In the genomic region with DNA sequence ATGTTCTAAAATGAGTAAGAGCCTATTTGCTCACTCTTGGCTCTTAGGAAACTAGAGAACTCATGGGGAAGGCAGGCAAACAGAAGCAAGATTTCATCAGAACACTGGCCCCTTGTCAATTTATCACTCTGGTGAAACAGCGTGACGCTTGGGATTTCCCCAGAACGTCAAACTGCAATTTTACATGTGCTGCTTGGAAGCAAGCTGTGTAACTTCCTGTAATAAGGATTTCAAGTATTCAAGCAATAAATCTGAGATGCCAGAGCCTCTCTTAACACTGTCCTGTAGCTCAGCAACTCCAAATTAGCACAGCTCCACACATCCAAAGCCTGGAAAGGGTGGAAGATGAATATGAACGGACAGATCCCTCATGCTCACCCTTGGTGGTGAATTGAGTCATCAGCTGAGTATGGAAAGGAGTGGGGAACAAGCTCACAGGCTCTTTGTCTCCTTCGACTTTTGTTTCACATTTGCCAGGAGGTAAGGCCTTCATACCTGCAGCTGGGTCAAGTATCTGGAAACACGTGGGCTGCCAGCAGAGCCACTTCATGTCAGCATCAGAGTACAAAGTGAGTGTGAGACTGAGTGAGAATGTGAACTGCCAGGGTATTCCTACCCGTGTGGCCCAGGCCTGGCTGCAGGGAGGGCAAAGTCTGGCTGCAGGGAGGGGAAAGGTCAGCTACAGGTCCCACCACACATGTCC, we compare ENCODE assay signal across 8 cellular contexts.
DNase-seq lines count a peak whose midpoint lies in the region; ATAC-seq and TF ChIP-seq lines count a peak whose summit lies in the region.

No MANE protein-coding gene starts in this region.

- no peak overlapping the region; the same call in 1 of the 2 replicates for H3K27ac ChIP-seq in SK-N-MC

- peaks cover 0 to 2% (median 0%) of the 10 kb centered on the region in 7 donors for H3K9me3 Mint-ChIP-seq in CD14-positive monocyte

- H3K9me3 ChIP-seq in SK-N-MC (ENCODE audit: low read depth, low read length) = no peaks in the 10 kb centered on the region

- intact Hi-C loops in CD14-positive monocyte (cut with micrococcal nuclease) = loop anchor here (5.0 kb wide), 3 partner anchors 37 to 78 kb away; no protein-coding TSS in a partner anchor

- H3K4me3 ChIP-seq in SK-N-MC = peak overlapping the region; percentile 39; the same call in 1 of the 2 replicates

- H3K27me3 Mint-ChIP-seq in CD14-positive monocyte (ENCODE audit: low read depth in 3 of 3) = peaks cover 0 to 2% (median 0%) of the 10 kb centered on the region in 3 donors

- peak; percentile 69 for ATAC-seq in GM19328 (IDR thresholded peaks at IDR 0.05; ENCODE audit: unreplicated experiment)
- peak; percentile 94 for ATAC-seq in HG03432 (IDR thresholded peaks at IDR 0.05; ENCODE audit: unreplicated experiment)

- peak overlapping the region; percentile 98 to 100 (median 99) for H3K27ac Mint-ChIP-seq in CD14-positive monocyte

- H3K9ac ChIP-seq in SK-N-MC (ENCODE audit: insufficient read length) = no peak overlapping the region

- peak overlapping the region; percentile 46 to 52 for H3K4me3 Mint-ChIP-seq in CD14-positive monocyte

- H3K36me3 ChIP-seq in SK-N-MC (ENCODE audit: insufficient read depth, low read length) = no peaks in the 10 kb centered on the region

- no peak for TF ChIP-seq CTCF in CD14-positive monocyte (IDR thresholded peaks at IDR 0.05)

- H3K36me3 Mint-ChIP-seq in CD14-positive monocyte = no peaks in the 10 kb centered on the region

- DNase-seq in CD14-positive monocyte (ENCODE audit: low spot score) (peak; percentile 95), SK-N-MC (ENCODE audit: low read depth, low spot score) (peak; percentile 96), astrocyte of the hippocampus (ENCODE audit: low read depth, low spot score) (peak; percentile 94), left kidney (ENCODE audit: low read depth, low spot score) (peak; percentile 75), cerebellar cortex (ENCODE audit: low spot score) (no peak)
- DNase-seq in stimulated activated CD4-positive, alpha-beta T cell treated with anti-CD3 and anti-CD28 coated beads, TNF-alpha, amount 100 ng/mL, for 48 hours (ENCODE audit: low read depth in 3 of 3) = peak; percentile 64 to 83 (median 65)

- peaks cover 56% of the 10 kb centered on the region for H3K4me1 Mint-ChIP-seq in CD14-positive monocyte
